ENCODE assay signal across 8 cellular contexts in the genomic region with DNA sequence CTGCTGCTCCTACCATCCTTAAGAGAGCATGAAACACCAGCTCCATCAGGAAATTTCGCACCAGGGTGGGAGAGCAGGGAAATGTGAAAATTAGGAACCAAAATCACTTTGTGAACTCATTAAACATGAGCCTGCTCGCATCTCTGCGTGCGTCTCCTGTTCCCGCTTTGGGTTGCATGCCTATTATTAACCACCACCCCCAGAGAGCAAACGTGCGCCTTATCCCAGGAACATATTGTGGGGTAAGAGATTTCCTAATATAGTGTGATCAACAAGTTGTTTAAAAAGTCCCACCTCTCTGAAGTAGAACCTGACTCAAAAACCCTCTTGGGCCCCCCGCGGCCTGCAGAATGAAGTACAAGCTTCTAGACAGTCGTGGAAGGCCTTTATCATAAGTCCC.
"Had no signal": no experiment of that assay in that cellular context is flagged by ENCODE, and none has a peak within 500 bp of the region (broad histone marks: within the 10 kb centered on the region; RNA-seq: fewer than 3 reads in every experiment).

No MANE protein-coding gene starts in this region.

- ATAC-seq: GM23338, HCT116 had no signal

- H3K27ac ChIP-seq: GM23248 had no signal

- DNase-seq: GM23248, GOT3, H7, H9, HCEC 1CT, HFFc6 had no signal
